Comparison of ENCODE assay signal across 28 cellular contexts in the genomic region with DNA sequence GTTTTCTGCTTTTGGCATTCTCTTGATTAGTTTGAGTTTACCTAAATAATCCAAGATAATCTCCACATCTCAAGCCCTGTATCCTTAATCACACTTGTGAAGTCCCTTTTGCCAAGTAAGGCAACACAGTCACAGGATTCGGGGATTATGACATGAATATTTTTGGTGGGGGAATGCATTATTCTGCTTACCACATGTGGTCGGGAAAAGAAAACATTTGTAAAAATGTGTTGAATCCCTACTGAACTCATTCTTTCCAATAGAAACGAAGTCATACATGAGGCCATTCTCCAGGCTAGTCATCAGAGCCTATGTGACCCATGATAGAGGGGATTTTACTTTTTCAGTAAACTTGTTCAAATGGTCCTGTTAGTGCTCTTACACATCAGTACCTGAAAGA. TPM values are rescaled to one million over a fixed set of nuclear protein-coding genes. Genes with fewer than 3 reads are reported as not detected.
"Had no signal": no experiment of that assay in that cellular context is flagged by ENCODE, and none has a peak within 500 bp of the region (broad histone marks: within the 10 kb centered on the region; RNA-seq: fewer than 3 reads in every experiment).

No MANE protein-coding gene starts in this region.

- H3K9me3 ChIP-seq: body of pancreas, esophagus muscularis mucosa, gastroesophageal sphincter had no signal

- H3K4me1 ChIP-seq: body of pancreas, esophagus muscularis mucosa, gastroesophageal sphincter had no signal

- H3K4me3 ChIP-seq: body of pancreas, esophagus muscularis mucosa, gastroesophageal sphincter had no signal

- H3K27me3 ChIP-seq: body of pancreas, esophagus muscularis mucosa, gastroesophageal sphincter had no signal

- H3K27ac ChIP-seq: body of pancreas, esophagus muscularis mucosa, gastroesophageal sphincter had no signal

- ATAC-seq: activated CD4-positive, alpha-beta T cell treated with anti-CD3 and anti-CD28 coated beads for 36 hours; activated CD8-positive, alpha-beta memory T cell treated with anti-CD3 and anti-CD28 coated beads, Interleukin-2, amount 10 ng/mL, durations not matched to agents 7 days and 5 days; activated CD8-positive, alpha-beta T cell treated with anti-CD3 and anti-CD28 coated beads, Interleukin-2, amount 10 ng/mL, durations not matched to agents 7 days and 5 days; activated naive CD8-positive, alpha-beta T cell treated with anti-CD3 and anti-CD28 coated beads, Interleukin-2, amount 50 U/mL, for 24 hours; body of pancreas; effector memory CD8-positive, alpha-beta T cell; gastroesophageal sphincter had no signal

- H3K36me3 ChIP-seq: esophagus muscularis mucosa, gastroesophageal sphincter had no signal

- FAIRE-seq: colon had no signal

- DNase-seq: activated CD4-positive, alpha-beta memory T cell treated with anti-CD3 and anti-CD28 coated beads for 36 hours; activated CD4-positive, alpha-beta T cell treated with anti-CD3 and anti-CD28 coated beads for 36 hours; activated CD4-positive, alpha-beta T cell treated with anti-CD3 and anti-CD28 coated beads, Interleukin-2, amount 10 ng/mL, durations not matched to agents 24 days and 14 days; activated CD4-positive, CD25-positive, alpha-beta regulatory T cell; activated CD4-positive, CD25-positive, alpha-beta regulatory T cell treated with anti-CD3 and anti-CD28 coated beads, Interleukin-2, amount 50 U/mL, for 72 hours; activated CD8-positive, alpha-beta memory T cell treated with anti-CD3 and anti-CD28 coated beads, Interleukin-2, amount 10 ng/mL, durations not matched to agents 7 days and 5 days; activated CD8-positive, alpha-beta memory T cell treated with anti-CD3 and anti-CD28 coated beads, Interleukin-2, amount 50 U/mL, for 4 hours; activated CD8-positive, alpha-beta T cell treated with anti-CD3 and anti-CD28 coated beads, Interleukin-2, amount 10 ng/mL, durations not matched to agents 7 days and 5 days; activated effector memory CD4-positive, alpha-beta T cell treated with anti-CD3 and anti-CD28 coated beads, Interleukin-2, amount 50 U/mL, for 16 hours; activated naive CD4-positive, alpha-beta T cell treated with anti-CD3 and anti-CD28 coated beads for 36 hours; activated naive CD8-positive, alpha-beta T cell treated with anti-CD3 and anti-CD28 coated beads for 36 hours; activated naive CD8-positive, alpha-beta T cell treated with anti-CD3 and anti-CD28 coated beads, Interleukin-2, amount 50 U/mL, for 24 hours; activated T-cell treated with anti-CD3 and anti-CD28 coated beads, Interleukin-2, amount 50 U/mL, for 1 hour; activated T-cell treated with anti-CD3 and anti-CD28 coated beads, Interleukin-2, amount 50 U/mL, for 48 hours; anterior cingulate cortex; body of pancreas; caudate nucleus; cortex of kidney; dermis blood vessel endothelial cell; effector CD4-positive, alpha-beta T cell; effector memory CD8-positive, alpha-beta T cell; erythroblast; foreskin melanocyte; T-helper 2 cell had no signal

RNA-seq across cellular contexts. Expression of a gene that starts 58.5 kb away (rescaled TPM):
- total RNA-seq: activated CD4-positive, alpha-beta memory T cell treated with anti-CD3 and anti-CD28 coated beads for 36 hours; activated CD8-positive, alpha-beta memory T cell treated with anti-CD3 and anti-CD28 coated beads for 36 hours; activated naive CD4-positive, alpha-beta T cell treated with anti-CD3 and anti-CD28 coated beads for 36 hours had no signal
